Comparison of ENCODE assay signal across 17 cellular contexts in the genomic region with DNA sequence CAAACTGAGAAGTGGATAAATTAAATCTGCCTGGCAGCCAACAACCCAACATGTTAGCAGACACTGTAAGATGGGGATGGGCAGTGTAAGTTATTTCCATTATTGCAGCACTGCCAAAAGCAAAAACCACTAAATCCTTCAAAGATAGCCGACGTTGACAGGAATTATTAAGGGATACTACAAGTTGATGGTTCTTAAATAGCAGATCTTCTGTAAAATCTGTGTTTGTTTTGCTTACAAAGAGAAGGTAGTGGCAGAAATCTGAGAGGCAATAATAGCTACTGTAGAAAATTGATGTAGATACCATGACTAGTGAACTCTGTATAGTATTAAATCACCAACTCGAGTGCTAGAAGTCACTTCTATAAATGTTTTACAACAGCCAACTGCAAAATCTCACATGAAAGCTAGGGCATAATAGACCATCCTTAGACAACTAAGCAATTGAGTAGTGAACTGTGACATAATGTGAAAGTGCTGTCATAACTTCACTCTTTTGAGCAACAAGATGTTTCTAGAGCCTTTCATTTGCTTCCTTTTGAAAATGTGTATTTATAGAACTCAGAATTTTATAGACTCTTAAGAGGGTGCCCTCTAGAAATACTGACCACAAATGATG.
A peak's percentile ranks its signal among the peaks of the same experiment; 100 is the strongest.
DNase-seq lines count a peak whose midpoint lies in the region; ATAC-seq, FAIRE-seq and TF ChIP-seq lines count a peak whose summit lies in the region.
"Had no signal": no experiment of that assay in that cellular context is flagged by ENCODE, and none has a peak within 500 bp of the region (broad histone marks: within the 10 kb centered on the region; RNA-seq: fewer than 3 reads in every experiment).

No MANE protein-coding gene starts in this region.

- ATAC-seq in HG03469 (IDR thresholded peaks at IDR 0.05; ENCODE audit: unreplicated experiment) = peak; percentile 50
- ATAC-seq: activated T-helper 17 cell treated with anti-CD3 and anti-CD28 coated beads, Interleukin-2, amount 50 U/mL, for 72 hours; heart right ventricle had no signal

- WGBS in smooth muscle cell (ENCODE audit: low lambda C conversion rate) = 38% methylated on average over 3 of the region's 3 CpGs

- TF ChIP-seq POLR2A in H54 (IDR thresholded peaks at IDR 0.05; ENCODE audit: low read depth, low read length) = no peak

- H3F3A ChIP-seq in smooth muscle cell (ENCODE audit: low read depth) = no peaks in the 10 kb centered on the region

- TF ChIP-seq CTCF in dorsolateral prefrontal cortex (IDR thresholded peaks at IDR 0.05 in 54 of 56, conservative IDR thresholded peaks at IDR 0.05 in 2 of 56; ENCODE audit: low read depth in 1 of 56, partially characterized antibody in 56 of 56) (peak in 1 of 56 donors; percentile 17), smooth muscle cell (IDR thresholded peaks at IDR 0.05; ENCODE audit: borderline replicate concordance, insufficient read depth, poor library complexity, severe bottlenecking) (no peak), CD14-positive monocyte (IDR thresholded peaks at IDR 0.05) (no peak)

- FAIRE-seq in H54 (lab: Jason Lieb, UNC) = no peak

- H3K27me3 Mint-ChIP-seq in CD14-positive monocyte (ENCODE audit: low read depth in 3 of 3) = no peaks in the 10 kb centered on the region
- H3K27me3 Mint-ChIP-seq: activated T-helper 17 cell treated with anti-CD3 and anti-CD28 coated beads, Interleukin-2, amount 50 U/mL, for 72 hours had no signal

- H3K36me3 ChIP-seq in smooth muscle cell (ENCODE audit: low read depth) = no peaks in the 10 kb centered on the region
- H3K36me3 ChIP-seq: heart right ventricle had no signal

- no peaks in the 10 kb centered on the region for H3K9me3 ChIP-seq in smooth muscle cell (replicated peaks; ENCODE audit: low read depth)
- H3K9me3 ChIP-seq: tibial artery had no signal

- H3K79me2 ChIP-seq in smooth muscle cell (ENCODE audit: low read depth) = peaks cover 8% of the 10 kb centered on the region

- H4K20me1 ChIP-seq in smooth muscle cell (ENCODE audit: low read depth) = peaks cover 81% of the 10 kb centered on the region

- peaks cover 5% of the 10 kb centered on the region for H3K4me1 Mint-ChIP-seq in CD14-positive monocyte
- H3K4me1 Mint-ChIP-seq: activated T-helper 17 cell treated with anti-CD3 and anti-CD28 coated beads, Interleukin-2, amount 50 U/mL, for 72 hours had no signal

- peaks cover 19% of the 10 kb centered on the region for H3K4me1 ChIP-seq in smooth muscle cell (ENCODE audit: low read depth)
- H3K4me1 ChIP-seq: tibial artery had no signal

- no peak overlapping the region for H3K27ac Mint-ChIP-seq in CD14-positive monocyte
- H3K27ac Mint-ChIP-seq: activated T-helper 17 cell treated with anti-CD3 and anti-CD28 coated beads, Interleukin-2, amount 50 U/mL, for 72 hours; T-helper 1 cell treated with Interleukin-12 subunit alpha and Interleukin-12 subunit beta and Interleukin-4 antibody, amounts not matched to agents 30 μg/mL and 1 μg/mL, for 36 hours had no signal

- H3K36me3 Mint-ChIP-seq in CD14-positive monocyte = peaks cover 15 to 17% of the 10 kb centered on the region in 2 donors

- H3K27ac ChIP-seq in dorsolateral prefrontal cortex (peak overlapping the region in 57 of 59 donors; percentile 20 to 93 (median 83)), smooth muscle cell (ENCODE audit: low read depth) (no peak overlapping the region)
- H3K27ac ChIP-seq: 22Rv1, heart right ventricle, HL-60, tibial artery had no signal

- H3K27me3 ChIP-seq in dorsolateral prefrontal cortex (no peaks in the 10 kb centered on the region), smooth muscle cell (ENCODE audit: low read depth) (no peaks in the 10 kb centered on the region)
- H3K27me3 ChIP-seq: heart right ventricle, tibial artery had no signal

- H3K4me3 ChIP-seq in dorsolateral prefrontal cortex (peak overlapping the region in 5 of 59 donors; percentile 20 to 54 (median 43)), smooth muscle cell (no peak overlapping the region)
- H3K4me3 ChIP-seq: heart right ventricle, tibial artery had no signal

- no peak overlapping the region for H3K4me3 Mint-ChIP-seq in CD14-positive monocyte
- H3K4me3 Mint-ChIP-seq: activated T-helper 17 cell treated with anti-CD3 and anti-CD28 coated beads, Interleukin-2, amount 50 U/mL, for 72 hours; T-helper 1 cell treated with Interleukin-12 subunit alpha and Interleukin-12 subunit beta and Interleukin-4 antibody, amounts not matched to agents 30 μg/mL and 1 μg/mL, for 36 hours had no signal

- DNase-seq in DMS 273 (lab: John Stamatoyannopoulos, UW; ENCODE audit: unreplicated experiment) (peak; percentile 12), DMS 273 treated with DMSO at 0.1 percent for 48 hours (lab: John Stamatoyannopoulos, UW) (no peak), dorsolateral prefrontal cortex (no peak), smooth muscle cell (lab: John Stamatoyannopoulos, UW; ENCODE audit: unreplicated experiment) (no peak), H54 (ENCODE audit: insufficient read length, low spot score) (no peak), CD14-positive monocyte (ENCODE audit: low spot score) (no peak)
- DNase-seq in effector CD4-positive, alpha-beta T cell = no peak
- DNase-seq: activated CD4-positive, alpha-beta T cell treated with anti-CD3 and anti-CD28 coated beads, Interleukin-2, amount 50 U/mL, for 1 hour; H9; heart right ventricle; NCI-H2171; tibial artery had no signal

- H3K4me2 ChIP-seq in smooth muscle cell = peak overlapping the region; percentile 64

- no peak overlapping the region for H2AFZ ChIP-seq in smooth muscle cell (ENCODE audit: low read depth)

- H3K9me3 Mint-ChIP-seq in CD14-positive monocyte = peaks cover 27 to 46% (median 41%) of the 10 kb centered on the region in 7 donors

- no peak overlapping the region for H3K9ac ChIP-seq in smooth muscle cell (ENCODE audit: low read depth)

- intact Hi-C loops in dorsolateral prefrontal cortex (cut with DNase I) (loop anchor here in 1 of 2 donors (10.0 kb wide), 1 partner anchor 133 kb away; no protein-coding TSS in a partner anchor), CD14-positive monocyte (cut with micrococcal nuclease) (no loop called here)
